In the genomic region with DNA sequence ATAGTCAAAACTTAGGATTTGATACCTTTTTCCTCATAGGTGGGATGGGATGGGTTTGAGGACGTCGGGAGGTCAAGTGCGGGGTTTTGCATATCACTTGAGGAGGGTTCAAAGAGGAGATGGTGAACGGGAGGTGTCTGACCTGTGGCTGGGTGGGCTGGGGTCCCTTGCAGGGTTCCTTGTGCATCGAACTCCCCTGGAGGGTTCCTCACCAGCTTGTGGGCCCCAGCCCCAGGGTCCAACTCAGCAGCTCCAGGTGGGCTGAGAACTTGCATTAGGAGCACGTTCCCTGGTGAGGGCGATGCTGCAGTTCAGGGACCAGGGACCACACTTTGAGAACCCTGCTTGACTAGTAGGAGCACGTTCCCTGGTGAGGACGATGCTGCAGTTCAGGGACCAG, we compare ENCODE assay signal across 21 cellular contexts.
"Had no signal": no experiment of that assay in that cellular context is flagged by ENCODE, and none has a peak within 500 bp of the region (broad histone marks: within the 10 kb centered on the region; RNA-seq: fewer than 3 reads in every experiment).

No MANE protein-coding gene starts in this region.

- FAIRE-seq: frontal cortex had no signal

- H3K4me1 ChIP-seq: colonic mucosa, left ventricle myocardium inferior, tibial nerve had no signal

- ATAC-seq: activated naive CD4-positive, alpha-beta T cell treated with anti-CD3 and anti-CD28 coated beads, Interleukin-2, amount 50 U/mL, for 72 hours; heart left ventricle; SK-N-SH treated with all-trans-retinoic acid at 6 μM for 48 hours; stimulated activated naive CD8-positive, alpha-beta T cell treated with anti-CD3 and anti-CD28 coated beads, Interleukin-15, Interleukin-2, amounts not matched to agents 100 U/mL and 50 U/mL, for 24 hours; T-cell had no signal

- H3K27ac Mint-ChIP-seq: activated CD4-positive, alpha-beta T cell treated with anti-CD3 and anti-CD28 coated beads, Interleukin-2, amount 10 ng/mL, durations not matched to agents 7 days and 5 days; activated naive CD4-positive, alpha-beta T cell treated with anti-CD3 and anti-CD28 coated beads, Interleukin-2, amount 50 U/mL, for 72 hours; T-cell had no signal

- DNase-seq: activated CD4-positive, alpha-beta T cell treated with anti-CD3 and anti-CD28 coated beads, Interleukin-2, amount 10 ng/mL, durations not matched to agents 7 days and 5 days; activated CD8-positive, alpha-beta memory T cell treated with anti-CD3 and anti-CD28 coated beads, Interleukin-2, amount 50 U/mL, for 4 hours; activated gamma-delta T cell; activated T-cell treated with anti-CD3 and anti-CD28 coated beads, Interleukin-2, amount 50 U/mL, for 48 hours; amniotic stem cell; central memory CD4-positive, alpha-beta T cell; colonic mucosa; left ventricle myocardium inferior; mammary epithelial cell; nucleus accumbens; retina; stimulated activated naive CD8-positive, alpha-beta T cell treated with anti-CD3 and anti-CD28 coated beads, Interleukin-15, Interleukin-2, amounts not matched to agents 100 U/mL and 50 U/mL, for 24 hours; substantia nigra; T-cell; T1000 had no signal

- H3K36me3 Mint-ChIP-seq: brain had no signal

- H3K27me3 Mint-ChIP-seq: T-cell had no signal

- H3K27ac ChIP-seq: colonic mucosa, heart left ventricle, left ventricle myocardium inferior, tibial nerve had no signal

- H3K9me3 ChIP-seq: colonic mucosa, heart left ventricle, left ventricle myocardium inferior had no signal

- H3K9me3 Mint-ChIP-seq: T-cell had no signal

- H3K27me3 ChIP-seq: colonic mucosa had no signal

- H3K4me3 ChIP-seq: colonic mucosa, heart left ventricle, left ventricle myocardium inferior, tibial nerve had no signal

- H3K4me3 Mint-ChIP-seq: activated CD4-positive, alpha-beta T cell treated with anti-CD3 and anti-CD28 coated beads, Interleukin-2, amount 10 ng/mL, durations not matched to agents 7 days and 5 days; brain; T-cell had no signal

- H3K36me3 ChIP-seq: colonic mucosa, left ventricle myocardium inferior, tibial nerve had no signal
